In genomic region chr11:67995579-67995978, GRCh38 we compare ENCODE assay signal across 1 cellular context. TPM values are rescaled to one million over a fixed set of nuclear protein-coding genes. Genes with fewer than 3 reads are reported as not detected.
"Had no signal": no experiment of that assay in that cellular context is flagged by ENCODE, and none has a peak within 500 bp of the region (broad histone marks: within the 10 kb centered on the region; RNA-seq: fewer than 3 reads in every experiment).

No MANE protein-coding gene starts in this region.

RNA-seq across cellular contexts. Expression of gene ALDH3B1, which starts 14.5 kb away (rescaled TPM):
- total RNA-seq: GM23338 had no signal
